In the genomic region with DNA sequence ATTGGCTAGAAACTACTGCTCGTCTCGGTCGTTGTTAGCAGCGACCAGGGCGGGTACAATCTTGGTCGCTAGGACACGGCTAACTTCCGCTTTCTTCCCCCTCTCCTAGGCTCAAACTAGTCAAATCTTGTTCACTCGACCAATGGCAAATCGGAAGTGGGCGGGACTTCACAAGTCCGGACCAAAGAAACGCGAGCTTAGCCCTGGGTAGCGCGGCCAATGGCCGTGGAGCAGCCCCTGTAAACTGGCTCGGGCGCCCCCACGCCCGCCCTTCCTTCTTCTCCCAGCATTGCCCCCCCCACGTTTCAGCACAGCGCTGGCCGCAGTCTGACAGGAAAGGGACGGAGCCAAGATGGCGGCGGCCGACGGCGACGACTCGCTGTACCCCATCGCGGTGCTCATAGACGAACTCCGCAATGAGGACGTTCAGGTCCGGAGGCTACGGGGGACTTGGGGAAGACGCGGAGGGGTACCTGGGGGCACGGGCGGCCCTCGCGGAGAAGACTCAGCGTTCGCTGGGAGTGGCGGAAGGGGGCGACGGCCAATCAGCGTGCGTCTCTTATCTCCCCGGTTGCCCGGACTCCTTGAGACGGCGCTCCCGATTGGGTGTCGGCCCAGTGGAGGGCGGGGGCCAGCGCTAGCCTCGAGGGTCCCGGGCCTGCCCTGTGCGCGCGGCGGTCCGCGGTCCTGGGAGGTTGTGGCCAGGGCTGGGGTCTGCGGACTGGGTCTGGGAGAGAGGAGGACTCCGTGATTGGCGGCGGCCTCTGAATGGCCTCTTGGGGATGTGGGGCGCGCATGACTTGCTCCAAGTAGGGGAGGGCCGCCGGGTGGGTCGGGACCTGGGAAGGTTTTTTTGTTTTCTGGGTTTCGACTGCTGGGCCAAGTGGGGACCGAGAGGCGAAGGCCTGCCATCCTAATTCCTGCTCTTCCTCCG, we compare ENCODE assay signal across 1 cellular context.
TF ChIP-seq lines count a peak whose summit lies in the region.

A gene (plus strand): TSS at position 308 of the 934 bp plus-strand sequence. CDS start 45 bp downstream, at position 353.

TF ChIP-seq in HepG2, 621 proteins besides CTCF, POLR2A, EP300 and RAD21 (continued from another document and continues in another):
- TF ChIP-seq, protein P1, sequence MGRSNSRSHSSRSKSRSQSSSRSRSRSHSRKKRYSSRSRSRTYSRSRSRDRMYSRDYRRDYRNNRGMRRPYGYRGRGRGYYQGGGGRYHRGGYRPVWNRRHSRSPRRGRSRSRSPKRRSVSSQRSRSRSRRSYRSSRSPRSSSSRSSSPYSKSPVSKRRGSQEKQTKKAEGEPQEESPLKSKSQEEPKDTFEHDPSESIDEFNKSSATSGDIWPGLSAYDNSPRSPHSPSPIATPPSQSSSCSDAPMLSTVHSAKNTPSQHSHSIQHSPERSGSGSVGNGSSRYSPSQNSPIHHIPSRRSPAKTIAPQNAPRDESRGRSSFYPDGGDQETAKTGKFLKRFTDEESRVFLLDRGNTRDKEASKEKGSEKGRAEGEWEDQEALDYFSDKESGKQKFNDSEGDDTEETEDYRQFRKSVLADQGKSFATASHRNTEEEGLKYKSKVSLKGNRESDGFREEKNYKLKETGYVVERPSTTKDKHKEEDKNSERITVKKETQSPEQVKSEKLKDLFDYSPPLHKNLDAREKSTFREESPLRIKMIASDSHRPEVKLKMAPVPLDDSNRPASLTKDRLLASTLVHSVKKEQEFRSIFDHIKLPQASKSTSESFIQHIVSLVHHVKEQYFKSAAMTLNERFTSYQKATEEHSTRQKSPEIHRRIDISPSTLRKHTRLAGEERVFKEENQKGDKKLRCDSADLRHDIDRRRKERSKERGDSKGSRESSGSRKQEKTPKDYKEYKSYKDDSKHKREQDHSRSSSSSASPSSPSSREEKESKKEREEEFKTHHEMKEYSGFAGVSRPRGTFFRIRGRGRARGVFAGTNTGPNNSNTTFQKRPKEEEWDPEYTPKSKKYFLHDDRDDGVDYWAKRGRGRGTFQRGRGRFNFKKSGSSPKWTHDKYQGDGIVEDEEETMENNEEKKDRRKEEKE (IDR thresholded peaks at IDR 0.05) = no peak
- no peak for TF ChIP-seq CCDC6 (CRISPR knock-in tag; IDR thresholded peaks at IDR 0.05)
- TF ChIP-seq KLF11 (CRISPR knock-in tag; IDR thresholded peaks at IDR 0.05) = no peak; the same call in 1 of the 2 replicates
- TF ChIP-seq ZNF292 (CRISPR knock-in tag; IDR thresholded peaks at IDR 0.05; ENCODE audit: borderline replicate concordance, low read depth) = peak; percentile 13; the same call in 1 of the 2 replicates
- no peak for TF ChIP-seq KAT2B (IDR thresholded peaks at IDR 0.05; ENCODE audit: borderline replicate concordance, low read depth, low read length)
- no peak for TF ChIP-seq HOXA7 (CRISPR knock-in tag; IDR thresholded peaks at IDR 0.05)
- TF ChIP-seq NCOA1 (CRISPR knock-in tag; IDR thresholded peaks at IDR 0.05) = 0 out of 2 replicates have a peak, but pooled peaks have one; percentile 15
- TF ChIP-seq, protein P2, sequence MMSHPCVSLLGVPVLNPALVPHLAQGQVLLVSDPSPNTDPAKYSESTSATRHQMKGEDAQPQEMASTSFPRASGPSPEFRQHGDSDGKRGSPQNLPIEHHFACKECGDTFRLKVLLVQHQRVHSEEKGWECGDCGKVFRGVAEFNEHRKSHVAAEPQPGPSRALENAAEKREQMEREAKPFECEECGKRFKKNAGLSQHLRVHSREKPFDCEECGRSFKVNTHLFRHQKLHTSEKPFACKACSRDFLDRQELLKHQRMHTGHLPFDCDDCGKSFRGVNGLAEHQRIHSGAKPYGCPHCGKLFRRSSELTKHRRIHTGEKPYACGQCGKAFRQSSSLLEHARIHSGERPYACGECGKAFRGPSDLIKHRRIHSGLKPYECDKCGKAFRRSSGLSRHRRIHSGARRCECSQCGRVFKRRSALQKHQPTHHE (CRISPR knock-in tag; IDR thresholded peaks at IDR 0.05; ENCODE audit: borderline replicate concordance) = 0 out of 2 replicates have a peak, but pooled peaks have one; percentile 85
- TF ChIP-seq KLF13 (CRISPR knock-in tag; IDR thresholded peaks at IDR 0.05) = peak; percentile 46; the same call in 1 of the 2 replicates
- peak; percentile 43; the same call in 1 of the 2 replicates for TF ChIP-seq ZNF605 (CRISPR knock-in tag; IDR thresholded peaks at IDR 0.05)
- TF ChIP-seq HOXA3 (CRISPR knock-in tag; IDR thresholded peaks at IDR 0.05) = peak; percentile 77
- peak; percentile 92 for TF ChIP-seq RBM39 (IDR thresholded peaks at IDR 0.05; ENCODE audit: low read depth, low read length, poor library complexity, severe bottlenecking)
- TF ChIP-seq ZFP82 (CRISPR knock-in tag; IDR thresholded peaks at IDR 0.05; ENCODE audit: borderline replicate concordance) = 0 out of 2 replicates have a peak, but pooled peaks have one; percentile 53
- TF ChIP-seq KDM1A (CRISPR knock-in tag; IDR thresholded peaks at IDR 0.05) = no peak
- no peak for TF ChIP-seq KDM4B (CRISPR knock-in tag; IDR thresholded peaks at IDR 0.05)
- TF ChIP-seq, protein P3, sequence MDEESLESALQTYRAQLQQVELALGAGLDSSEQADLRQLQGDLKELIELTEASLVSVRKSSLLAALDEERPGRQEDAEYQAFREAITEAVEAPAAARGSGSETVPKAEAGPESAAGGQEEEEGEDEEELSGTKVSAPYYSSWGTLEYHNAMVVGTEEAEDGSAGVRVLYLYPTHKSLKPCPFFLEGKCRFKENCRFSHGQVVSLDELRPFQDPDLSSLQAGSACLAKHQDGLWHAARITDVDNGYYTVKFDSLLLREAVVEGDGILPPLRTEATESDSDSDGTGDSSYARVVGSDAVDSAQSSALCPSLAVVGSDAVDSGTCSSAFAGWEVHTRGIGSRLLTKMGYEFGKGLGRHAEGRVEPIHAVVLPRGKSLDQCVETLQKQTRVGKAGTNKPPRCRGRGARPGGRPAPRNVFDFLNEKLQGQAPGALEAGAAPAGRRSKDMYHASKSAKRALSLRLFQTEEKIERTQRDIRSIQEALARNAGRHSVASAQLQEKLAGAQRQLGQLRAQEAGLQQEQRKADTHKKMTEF (CRISPR knock-in tag; IDR thresholded peaks at IDR 0.05) = peak; percentile 87; the same call in 1 of the 2 replicates
- TF ChIP-seq, protein P4, sequence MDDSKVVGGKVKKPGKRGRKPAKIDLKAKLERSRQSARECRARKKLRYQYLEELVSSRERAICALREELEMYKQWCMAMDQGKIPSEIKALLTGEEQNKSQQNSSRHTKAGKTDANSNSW (CRISPR knock-in tag; IDR thresholded peaks at IDR 0.05; ENCODE audit: borderline replicate concordance) = peak; percentile 44; the same call in 1 of the 2 replicates
- TF ChIP-seq ZNF260 (CRISPR knock-in tag; IDR thresholded peaks at IDR 0.05; ENCODE audit: borderline replicate concordance, low read depth) = 0 out of 2 replicates have a peak, but pooled peaks have one; percentile 29
- no peak; the same call in 1 of the 2 replicates for TF ChIP-seq RFXAP (CRISPR knock-in tag; IDR thresholded peaks at IDR 0.05; ENCODE audit: borderline replicate concordance)
- TF ChIP-seq GFI1 (CRISPR knock-in tag; IDR thresholded peaks at IDR 0.05; ENCODE audit: borderline replicate concordance) = 0 out of 2 replicates have a peak, but pooled peaks have one; percentile 23
- TF ChIP-seq ZNF383 (CRISPR knock-in tag; IDR thresholded peaks at IDR 0.05; ENCODE audit: borderline replicate concordance) = no peak
- TF ChIP-seq ZNF83 (CRISPR knock-in tag; IDR thresholded peaks at IDR 0.05; ENCODE audit: borderline replicate concordance) = peak; percentile 54; the same call in 1 of the 2 replicates
- no peak for TF ChIP-seq ZNF180 (CRISPR knock-in tag; IDR thresholded peaks at IDR 0.05; ENCODE audit: borderline replicate concordance, low read depth)
- TF ChIP-seq ZFP90 (CRISPR knock-in tag; IDR thresholded peaks at IDR 0.05; ENCODE audit: borderline replicate concordance) = no peak
- TF ChIP-seq, protein P5, sequence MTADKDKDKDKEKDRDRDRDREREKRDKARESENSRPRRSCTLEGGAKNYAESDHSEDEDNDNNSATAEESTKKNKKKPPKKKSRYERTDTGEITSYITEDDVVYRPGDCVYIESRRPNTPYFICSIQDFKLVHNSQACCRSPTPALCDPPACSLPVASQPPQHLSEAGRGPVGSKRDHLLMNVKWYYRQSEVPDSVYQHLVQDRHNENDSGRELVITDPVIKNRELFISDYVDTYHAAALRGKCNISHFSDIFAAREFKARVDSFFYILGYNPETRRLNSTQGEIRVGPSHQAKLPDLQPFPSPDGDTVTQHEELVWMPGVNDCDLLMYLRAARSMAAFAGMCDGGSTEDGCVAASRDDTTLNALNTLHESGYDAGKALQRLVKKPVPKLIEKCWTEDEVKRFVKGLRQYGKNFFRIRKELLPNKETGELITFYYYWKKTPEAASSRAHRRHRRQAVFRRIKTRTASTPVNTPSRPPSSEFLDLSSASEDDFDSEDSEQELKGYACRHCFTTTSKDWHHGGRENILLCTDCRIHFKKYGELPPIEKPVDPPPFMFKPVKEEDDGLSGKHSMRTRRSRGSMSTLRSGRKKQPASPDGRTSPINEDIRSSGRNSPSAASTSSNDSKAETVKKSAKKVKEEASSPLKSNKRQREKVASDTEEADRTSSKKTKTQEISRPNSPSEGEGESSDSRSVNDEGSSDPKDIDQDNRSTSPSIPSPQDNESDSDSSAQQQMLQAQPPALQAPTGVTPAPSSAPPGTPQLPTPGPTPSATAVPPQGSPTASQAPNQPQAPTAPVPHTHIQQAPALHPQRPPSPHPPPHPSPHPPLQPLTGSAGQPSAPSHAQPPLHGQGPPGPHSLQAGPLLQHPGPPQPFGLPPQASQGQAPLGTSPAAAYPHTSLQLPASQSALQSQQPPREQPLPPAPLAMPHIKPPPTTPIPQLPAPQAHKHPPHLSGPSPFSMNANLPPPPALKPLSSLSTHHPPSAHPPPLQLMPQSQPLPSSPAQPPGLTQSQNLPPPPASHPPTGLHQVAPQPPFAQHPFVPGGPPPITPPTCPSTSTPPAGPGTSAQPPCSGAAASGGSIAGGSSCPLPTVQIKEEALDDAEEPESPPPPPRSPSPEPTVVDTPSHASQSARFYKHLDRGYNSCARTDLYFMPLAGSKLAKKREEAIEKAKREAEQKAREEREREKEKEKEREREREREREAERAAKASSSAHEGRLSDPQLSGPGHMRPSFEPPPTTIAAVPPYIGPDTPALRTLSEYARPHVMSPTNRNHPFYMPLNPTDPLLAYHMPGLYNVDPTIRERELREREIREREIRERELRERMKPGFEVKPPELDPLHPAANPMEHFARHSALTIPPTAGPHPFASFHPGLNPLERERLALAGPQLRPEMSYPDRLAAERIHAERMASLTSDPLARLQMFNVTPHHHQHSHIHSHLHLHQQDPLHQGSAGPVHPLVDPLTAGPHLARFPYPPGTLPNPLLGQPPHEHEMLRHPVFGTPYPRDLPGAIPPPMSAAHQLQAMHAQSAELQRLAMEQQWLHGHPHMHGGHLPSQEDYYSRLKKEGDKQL (CRISPR knock-in tag; IDR thresholded peaks at IDR 0.05; ENCODE audit: low read depth) = 0 out of 2 replicates have a peak, but pooled peaks have one; percentile 35
- TF ChIP-seq, protein P6, sequence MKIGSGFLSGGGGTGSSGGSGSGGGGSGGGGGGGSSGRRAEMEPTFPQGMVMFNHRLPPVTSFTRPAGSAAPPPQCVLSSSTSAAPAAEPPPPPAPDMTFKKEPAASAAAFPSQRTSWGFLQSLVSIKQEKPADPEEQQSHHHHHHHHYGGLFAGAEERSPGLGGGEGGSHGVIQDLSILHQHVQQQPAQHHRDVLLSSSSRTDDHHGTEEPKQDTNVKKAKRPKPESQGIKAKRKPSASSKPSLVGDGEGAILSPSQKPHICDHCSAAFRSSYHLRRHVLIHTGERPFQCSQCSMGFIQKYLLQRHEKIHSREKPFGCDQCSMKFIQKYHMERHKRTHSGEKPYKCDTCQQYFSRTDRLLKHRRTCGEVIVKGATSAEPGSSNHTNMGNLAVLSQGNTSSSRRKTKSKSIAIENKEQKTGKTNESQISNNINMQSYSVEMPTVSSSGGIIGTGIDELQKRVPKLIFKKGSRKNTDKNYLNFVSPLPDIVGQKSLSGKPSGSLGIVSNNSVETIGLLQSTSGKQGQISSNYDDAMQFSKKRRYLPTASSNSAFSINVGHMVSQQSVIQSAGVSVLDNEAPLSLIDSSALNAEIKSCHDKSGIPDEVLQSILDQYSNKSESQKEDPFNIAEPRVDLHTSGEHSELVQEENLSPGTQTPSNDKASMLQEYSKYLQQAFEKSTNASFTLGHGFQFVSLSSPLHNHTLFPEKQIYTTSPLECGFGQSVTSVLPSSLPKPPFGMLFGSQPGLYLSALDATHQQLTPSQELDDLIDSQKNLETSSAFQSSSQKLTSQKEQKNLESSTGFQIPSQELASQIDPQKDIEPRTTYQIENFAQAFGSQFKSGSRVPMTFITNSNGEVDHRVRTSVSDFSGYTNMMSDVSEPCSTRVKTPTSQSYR (CRISPR knock-in tag; IDR thresholded peaks at IDR 0.05; ENCODE audit: borderline replicate concordance) = no peak
- TF ChIP-seq ZNF788 (CRISPR knock-in tag; IDR thresholded peaks at IDR 0.05; ENCODE audit: borderline replicate concordance) = peak; percentile 85; the same call in 1 of the 2 replicates
- TF ChIP-seq, protein P7, sequence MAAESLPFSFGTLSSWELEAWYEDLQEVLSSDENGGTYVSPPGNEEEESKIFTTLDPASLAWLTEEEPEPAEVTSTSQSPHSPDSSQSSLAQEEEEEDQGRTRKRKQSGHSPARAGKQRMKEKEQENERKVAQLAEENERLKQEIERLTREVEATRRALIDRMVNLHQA (CRISPR knock-in tag; IDR thresholded peaks at IDR 0.05) = no peak
- peak; percentile 66; the same call in 1 of the 2 replicates for TF ChIP-seq ZC3H13 (CRISPR knock-in tag; IDR thresholded peaks at IDR 0.05)
- TF ChIP-seq ZNF235 (CRISPR knock-in tag; IDR thresholded peaks at IDR 0.05; ENCODE audit: borderline replicate concordance) = no peak; the same call in 1 of the 2 replicates
- no peak for TF ChIP-seq ERF (CRISPR knock-in tag; IDR thresholded peaks at IDR 0.05)
- TF ChIP-seq CBX5 (CRISPR knock-in tag; IDR thresholded peaks at IDR 0.05; ENCODE audit: borderline replicate concordance) = no peak
- TF ChIP-seq NCOR1 (IDR thresholded peaks at IDR 0.05; ENCODE audit: borderline replicate concordance, low read length) = no peak; the same call in 1 of the 2 replicates
- 0 out of 2 replicates have a peak, but pooled peaks have one; percentile 12 for TF ChIP-seq NFKB2 (CRISPR knock-in tag; IDR thresholded peaks at IDR 0.05; ENCODE audit: borderline replicate concordance)
- peak; percentile 60; the same call in 1 of the 2 replicates for TF ChIP-seq ARNTL (CRISPR knock-in tag; IDR thresholded peaks at IDR 0.05)
- no peak for TF ChIP-seq SETDB1 (CRISPR knock-in tag; IDR thresholded peaks at IDR 0.05; ENCODE audit: borderline replicate concordance)
- TF ChIP-seq, protein P8, sequence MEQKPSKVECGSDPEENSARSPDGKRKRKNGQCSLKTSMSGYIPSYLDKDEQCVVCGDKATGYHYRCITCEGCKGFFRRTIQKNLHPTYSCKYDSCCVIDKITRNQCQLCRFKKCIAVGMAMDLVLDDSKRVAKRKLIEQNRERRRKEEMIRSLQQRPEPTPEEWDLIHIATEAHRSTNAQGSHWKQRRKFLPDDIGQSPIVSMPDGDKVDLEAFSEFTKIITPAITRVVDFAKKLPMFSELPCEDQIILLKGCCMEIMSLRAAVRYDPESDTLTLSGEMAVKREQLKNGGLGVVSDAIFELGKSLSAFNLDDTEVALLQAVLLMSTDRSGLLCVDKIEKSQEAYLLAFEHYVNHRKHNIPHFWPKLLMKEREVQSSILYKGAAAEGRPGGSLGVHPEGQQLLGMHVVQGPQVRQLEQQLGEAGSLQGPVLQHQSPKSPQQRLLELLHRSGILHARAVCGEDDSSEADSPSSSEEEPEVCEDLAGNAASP (CRISPR knock-in tag; IDR thresholded peaks at IDR 0.05; ENCODE audit: borderline replicate concordance) = no peak
- no peak; the same call in 1 of the 2 replicates for TF ChIP-seq ZNF460 (CRISPR knock-in tag; IDR thresholded peaks at IDR 0.05; ENCODE audit: borderline replicate concordance)
- TF ChIP-seq GABPA (IDR thresholded peaks at IDR 0.05; ENCODE audit: low read depth, low read length) = peak; percentile 68
- TF ChIP-seq GABPA (CRISPR knock-in tag; IDR thresholded peaks at IDR 0.05; ENCODE audit: low read depth) = peak; percentile 92
